9 cellular contexts compared by ENCODE assay signal in genomic region chr1:172002725-172003345, GRCh38.
A peak's percentile ranks its signal among the peaks of the same experiment; 100 is the strongest.
DNase-seq lines count a peak whose midpoint lies in the region; ATAC-seq and TF ChIP-seq lines count a peak whose summit lies in the region.
"Had no signal": no experiment of that assay in that cellular context is flagged by ENCODE, and none has a peak within 500 bp of the region (broad histone marks: within the 10 kb centered on the region; RNA-seq: fewer than 3 reads in every experiment).

No MANE protein-coding gene starts in this region.

- TF ChIP-seq RAD21 in liver (IDR thresholded peaks at IDR 0.05): peak; percentile 87 to 90

- H3K9me3 Mint-ChIP-seq in MCF 10A (ENCODE audit: unreplicated experiment): no peaks in the 10 kb centered on the region
- no peaks in the 10 kb centered on the region for H3K9me3 Mint-ChIP-seq in WTC11

- H3K27ac Mint-ChIP-seq in MCF 10A (ENCODE audit: low read depth, unreplicated experiment): no peak overlapping the region
- H3K27ac Mint-ChIP-seq in WTC11: no peak overlapping the region

- H3K4me3 ChIP-seq in liver (ENCODE audit: low read depth in 1 of 3, low read length in 3 of 3): no peak overlapping the region
- H3K4me3 ChIP-seq: BLaER1 had no signal

- no TSS peak for BruUV-seq in MCF 10A (replicated peaks; lab: Mats Ljungman, UMichigan)

- 8% methylated on average over 3 of the region's 3 CpGs for WGBS in liver

- POLR2A ChIA-PET in MCF 10A (lab: Yijun Ruan, JAX) (interaction anchor here (0.7 to 2.4 kb wide), 8 partner anchors 12 to 428 kb away, joined by 3 to 14 read pairs (median 4); no protein-coding TSS in a partner anchor), WTC11 (lab: Charles Lee) (no interaction called here)

- H3K27ac ChIP-seq in liver (ENCODE audit: low read depth in 1 of 2, low read length in 2 of 2): no peak overlapping the region
- H3K27ac ChIP-seq: BLaER1 had no signal

- H3K36me3 Mint-ChIP-seq in MCF 10A (ENCODE audit: insufficient read depth, unreplicated experiment): no peaks in the 10 kb centered on the region
- H3K36me3 Mint-ChIP-seq in WTC11: no peaks in the 10 kb centered on the region

- CTCF ChIA-PET in MCF 10A (lab: Yijun Ruan, JAX): interaction anchor here (0.6 to 11.1 kb wide), 76 partner anchors 8 to 1437 kb away, joined by 3 to 145 read pairs (median 4); partner anchors contain the start of gene PIGC
- CTCF ChIA-PET in WTC11 (lab: Charles Lee): interaction anchor here (0.5 to 4.4 kb wide), 44 partner anchors 9 to 1411 kb away, joined by 3 to 38 read pairs (median 4); no protein-coding TSS in a partner anchor

- no peak overlapping the region for H3K4me3 Mint-ChIP-seq in MCF 10A (ENCODE audit: unreplicated experiment)
- H3K4me3 Mint-ChIP-seq in WTC11: no peak overlapping the region

- no peak overlapping the region for H3K9ac ChIP-seq in liver (ENCODE audit: low read depth in 1 of 2, low read length in 2 of 2)
- H3K9ac ChIP-seq: BLaER1 had no signal

- peaks cover 0 to 8% (median 1%) of the 10 kb centered on the region in 4 donors for H3K4me1 ChIP-seq in liver (ENCODE audit: control insufficient read depth in 4 of 4, insufficient read depth in 4 of 4, low read length in 3 of 4)

- H3K4me1 Mint-ChIP-seq in MCF 10A (ENCODE audit: insufficient read depth, unreplicated experiment): peaks cover 18% of the 10 kb centered on the region
- no peaks in the 10 kb centered on the region for H3K4me1 Mint-ChIP-seq in WTC11

- TF ChIP-seq CTCF in GM12874 (IDR thresholded peaks at IDR 0.05; ENCODE audit: insufficient read depth, low read depth, low read length): peak; percentile 47
- peak; percentile 95 for TF ChIP-seq CTCF in MCF 10A (IDR thresholded peaks at IDR 0.05; ENCODE audit: unreplicated experiment)
- TF ChIP-seq CTCF in liver (IDR thresholded peaks at IDR 0.05; ENCODE audit: low read depth, low read length, missing input control): peak; percentile 66
- TF ChIP-seq CTCF in WTC11 (IDR thresholded peaks at IDR 0.05): no peak

- no peaks in the 10 kb centered on the region for H3K27me3 Mint-ChIP-seq in MCF 10A (ENCODE audit: insufficient read depth, unreplicated experiment)
- H3K27me3 Mint-ChIP-seq in WTC11 (ENCODE audit: low read depth): no peaks in the 10 kb centered on the region

- no peaks in the 10 kb centered on the region for H3K36me3 ChIP-seq in liver (ENCODE audit: control insufficient read depth in 4 of 4, insufficient read depth in 3 of 4, low read depth in 1 of 4, low read length in 3 of 4)
- H3K36me3 ChIP-seq: BLaER1 had no signal

- H3K9me3 ChIP-seq in liver (ENCODE audit: control insufficient read depth in 4 of 4, low read length in 3 of 4): no peaks in the 10 kb centered on the region
- H3K9me3 ChIP-seq: BLaER1 had no signal

- ATAC-seq in WTC11 (no peak), GM18873 (IDR thresholded peaks at IDR 0.05; ENCODE audit: low FRiP score, unreplicated experiment) (no peak)

- intact Hi-C loops in MCF 10A (cut with micrococcal nuclease): loop anchor here (1.0 to 10.0 kb wide), 6 partner anchors 87 to 714 kb away; partner anchors contain the start of gene PIGC

- H3K27me3 ChIP-seq in liver (ENCODE audit: control insufficient read depth in 4 of 4, insufficient read depth in 4 of 4, low read length in 3 of 4): no peaks in the 10 kb centered on the region
- H3K27me3 ChIP-seq: BLaER1 had no signal

- DNase-seq in DMS153 treated with DMSO at 0.1 percent for 48 hours (lab: John Stamatoyannopoulos, UW; ENCODE audit: unreplicated experiment) (peak; percentile 31), DMS153 (lab: John Stamatoyannopoulos, UW) (no peak), NCI-H82 (lab: John Stamatoyannopoulos, UW) (peak; percentile 74), MCF 10A (ENCODE audit: unreplicated experiment) (peak; percentile 70), WTC11 (ENCODE audit: low spot score) (no peak)

TF ChIP-seq in liver, 16 proteins besides CTCF, POLR2A, EP300 and RAD21 (continues in another document):
- TF ChIP-seq GABPA (IDR thresholded peaks at IDR 0.05 in 1 of 2, conservative IDR thresholded peaks at IDR 0.05 in 1 of 2) (no peak), ATF3 (IDR thresholded peaks at IDR 0.05) (no peak), YY1 (IDR thresholded peaks at IDR 0.05) (no peak), FOXA1 (IDR thresholded peaks at IDR 0.05) (no peak), HNF4G (IDR thresholded peaks at IDR 0.05) (no peak), TAF1 (conservative IDR thresholded peaks at IDR 0.05) (no peak), SP1 (IDR thresholded peaks at IDR 0.05) (no peak), REST (IDR thresholded peaks at IDR 0.05) (no peak), NR2F2 (IDR thresholded peaks at IDR 0.05) (no peak)

TF ChIP-seq in WTC11, 78 proteins besides CTCF, POLR2A, EP300 and RAD21:
- TF ChIP-seq RORB (CRISPR knock-in tag; IDR thresholded peaks at IDR 0.05) (no peak), ZNF425 (CRISPR knock-in tag; conservative IDR thresholded peaks at IDR 0.05) (no peak)

Comparison
In these comparisons a context has a peak if more than half of its experiments do, and no peak if none do; other contexts are left out.
1. DNase-seq: peak in DMS153 treated with DMSO at 0.1 percent for 48 hours (single experiment), NCI-H82 (single experiment) and MCF 10A (single experiment); none in DMS153 (single experiment) and WTC11 (single experiment).